In the genomic region with DNA sequence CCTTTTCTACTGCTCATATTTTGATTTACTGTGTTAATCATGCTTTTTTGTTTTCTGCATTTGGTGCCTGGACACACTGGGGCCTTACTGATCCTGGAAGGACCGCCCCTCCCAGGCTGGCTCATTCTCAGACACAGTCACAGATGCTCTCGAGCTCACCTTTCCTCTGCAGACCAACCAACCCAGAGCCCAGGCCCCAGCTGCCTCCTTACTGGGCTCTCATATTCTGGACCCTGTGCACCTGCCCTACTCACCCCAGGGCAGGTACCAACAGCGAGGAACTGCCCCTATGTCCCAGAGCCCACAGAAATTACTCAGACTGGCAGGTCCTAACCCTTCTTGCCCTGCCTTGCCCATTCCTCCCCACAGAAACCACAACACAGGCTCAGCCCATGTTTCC, we compare ENCODE assay signal across 11 cellular contexts. TPM values are rescaled to one million over a fixed set of nuclear protein-coding genes. Genes with fewer than 3 reads are reported as not detected.
"Had no signal": no experiment of that assay in that cellular context is flagged by ENCODE, and none has a peak within 500 bp of the region (broad histone marks: within the 10 kb centered on the region; RNA-seq: fewer than 3 reads in every experiment).

No MANE protein-coding gene starts in this region.

- H3K36me3 ChIP-seq: HAP-1 had no signal

- H3K4me3 Mint-ChIP-seq: GM23338, H9, HFFc6 had no signal

- H3K4me1 Mint-ChIP-seq: GM23338, H9 had no signal

- H3K27ac ChIP-seq: GM23248 had no signal

- H3K27ac Mint-ChIP-seq: GM23338, HFFc6 had no signal

- H3K4me3 ChIP-seq: GM23248, GM23338, HAP-1 had no signal

- DNase-seq: GM23248, GOT3, H7, H9, HCEC 1CT, HFFc6 had no signal

- ATAC-seq: GM23338, HCT116 had no signal

- H3K4me1 ChIP-seq: HAP-1 had no signal

RNA-seq across cellular contexts. Expression of a gene that starts 6.6 kb away (rescaled TPM):
- total RNA-seq: GM23248, GM23338, H1, H4, H7, H9, HFFc6 had no signal
- polyA plus RNA-seq: GM23248, GM23338, H1 had no signal

RNA-seq across cellular contexts. Expression of a gene that starts 9.8 kb away (rescaled TPM):
- total RNA-seq: GM23248, GM23338, H1, H4, H7, H9, HFFc6 had no signal
- polyA plus RNA-seq: GM23248, GM23338, H1 had no signal
